Comparison of ENCODE assay signal across 19 cellular contexts in the genomic region with DNA sequence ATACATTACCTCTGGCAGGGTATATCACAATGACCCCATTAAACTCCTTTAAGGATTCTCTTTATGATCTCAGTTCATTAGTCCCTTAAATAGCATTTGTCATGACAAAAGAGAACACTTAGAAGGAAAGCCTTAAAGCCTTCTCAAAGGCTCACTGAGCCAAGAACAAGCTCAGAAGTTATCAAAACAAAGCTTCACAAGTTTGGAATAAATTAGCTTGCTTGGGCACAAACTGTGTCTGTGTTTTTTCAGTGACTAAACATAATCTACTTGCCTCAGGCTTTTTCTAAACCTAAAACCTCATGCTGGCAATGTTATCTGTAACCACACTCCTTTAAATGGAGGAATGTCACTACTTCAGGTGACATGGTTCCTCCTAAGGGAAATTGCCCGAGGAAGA.
DNase-seq lines count a peak whose midpoint lies in the region; ATAC-seq and TF ChIP-seq lines count a peak whose summit lies in the region.
"Had no signal": no experiment of that assay in that cellular context is flagged by ENCODE, and none has a peak within 500 bp of the region (broad histone marks: within the 10 kb centered on the region; RNA-seq: fewer than 3 reads in every experiment).

No MANE protein-coding gene starts in this region.

- peak overlapping the region; percentile 60; the same call in 1 of the 2 replicates for H3K27ac Mint-ChIP-seq in WTC11
- H3K27ac Mint-ChIP-seq: CD8-positive, alpha-beta T cell; stimulated activated memory B cell treated with anti-CD40 and anti-IgM and Interleukin-4, amounts not matched to agents 10 μg/mL and 1 μg/mL and 100 μg/mL, for 72 hours had no signal

- no peaks in the 10 kb centered on the region for H3K27me3 ChIP-seq in HUES6 (ENCODE audit: control insufficient read depth, insufficient read depth, low read length)
- H3K27me3 ChIP-seq: cardiac muscle cell, heart right ventricle had no signal

- no peaks in the 10 kb centered on the region for H3K36me3 ChIP-seq in HUES6 (ENCODE audit: control insufficient read depth, insufficient read depth, low read length)
- H3K36me3 ChIP-seq: cardiac muscle cell, heart right ventricle, thoracic aorta had no signal

- no peak overlapping the region for H3K4me3 ChIP-seq in HUES6 (ENCODE audit: low read depth, low read length)
- H3K4me3 ChIP-seq: cardiac muscle cell, heart right ventricle, skin epidermis, thoracic aorta had no signal

- CTCF ChIA-PET in WTC11 (lab: Charles Lee), result no interaction called here

- peaks cover 17% of the 10 kb centered on the region for H3K4me1 Mint-ChIP-seq in WTC11
- H3K4me1 Mint-ChIP-seq: stimulated activated memory B cell treated with anti-CD40 and anti-IgM and Interleukin-4, amounts not matched to agents 10 μg/mL and 1 μg/mL and 100 μg/mL, for 72 hours had no signal

- no peak for DNase-seq in WTC11 (ENCODE audit: low spot score)
- peak; percentile 23 for DNase-seq in iPS DF 19.7 (ENCODE audit: low read depth, low spot score)
- DNase-seq in superior temporal gyrus (ENCODE audit: extremely low spot score), result peak; percentile 38
- no peak for DNase-seq in stimulated activated naive CD4-positive, alpha-beta T cell treated with Interleukin-2 at 50 U/mL for 16 hours (lab: John Stamatoyannopoulos, UW)
- DNase-seq: activated CD4-positive, CD25-positive, alpha-beta regulatory T cell treated with anti-CD3 and anti-CD28 coated beads, Interleukin-2, amount 50 U/mL, for 72 hours; activated naive CD4-positive, alpha-beta T cell treated with Interleukin-2 at 50 U/mL for 16 hours; activated T-cell treated with anti-CD3 and anti-CD28 coated beads, Interleukin-2, amount 50 U/mL, for 4 hours; CD8-positive, alpha-beta T cell; heart right ventricle; NCI-H774; SIG-M5; stimulated activated CD4-positive, alpha-beta T cell treated with anti-CD3 and anti-CD28 coated beads, Interleukin-2, amount 100 ng/mL, for 24 hours had no signal

- H3K9me3 ChIP-seq in HUES6 (ENCODE audit: control insufficient read depth, insufficient read depth, low read depth, low read length), result 0 out of 2 replicates have a peak, but pooled peaks cover 3% of the 10 kb centered on the region
- H3K9me3 ChIP-seq: thoracic aorta had no signal

- no peak overlapping the region for H3K4me3 Mint-ChIP-seq in WTC11
- H3K4me3 Mint-ChIP-seq: activated T-cell treated with anti-CD3 and anti-CD28 coated beads, Interleukin-2, amount 50 U/mL, for 4 hours; CD8-positive, alpha-beta T cell; stimulated activated memory B cell treated with anti-CD40 and anti-IgM and Interleukin-4, amounts not matched to agents 10 μg/mL and 1 μg/mL and 100 μg/mL, for 72 hours had no signal

- peaks cover 7% of the 10 kb centered on the region for H3K36me3 Mint-ChIP-seq in WTC11
- H3K36me3 Mint-ChIP-seq: CD8-positive, alpha-beta T cell; stimulated activated memory B cell treated with anti-CD40 and anti-IgM and Interleukin-4, amounts not matched to agents 10 μg/mL and 1 μg/mL and 100 μg/mL, for 72 hours had no signal

- peak; percentile 82 for ATAC-seq in WTC11
- ATAC-seq in HG03520 (IDR thresholded peaks at IDR 0.05; ENCODE audit: unreplicated experiment), result no peak
- ATAC-seq in HG03139 (IDR thresholded peaks at IDR 0.05; ENCODE audit: unreplicated experiment), result no peak
- ATAC-seq: activated T-cell treated with anti-CD3 and anti-CD28 coated beads, Interleukin-2, amount 50 U/mL, for 4 hours; CD8-positive, alpha-beta T cell; heart right ventricle; stimulated activated memory B cell treated with anti-CD40 and anti-IgM and Interleukin-4, amounts not matched to agents 10 μg/mL and 1 μg/mL and 100 μg/mL, for 72 hours had no signal

- H3K27me3 Mint-ChIP-seq in WTC11 (ENCODE audit: low read depth), result peaks cover 37% of the 10 kb centered on the region
- H3K27me3 Mint-ChIP-seq: stimulated activated memory B cell treated with anti-CD40 and anti-IgM and Interleukin-4, amounts not matched to agents 10 μg/mL and 1 μg/mL and 100 μg/mL, for 72 hours had no signal

- H3K27ac ChIP-seq in HUES6 (ENCODE audit: low read depth, low read length), result peak overlapping the region; percentile 69; the same call in 1 of the 2 replicates
- H3K27ac ChIP-seq: cardiac muscle cell, heart right ventricle, skin epidermis, thoracic aorta had no signal

- peaks cover 16% of the 10 kb centered on the region for H3K9me3 Mint-ChIP-seq in WTC11

- POLR2A ChIA-PET in WTC11 (lab: Charles Lee), result interaction anchor here (0.6 kb wide), 1 partner anchor 27 kb away, joined by 4 read pairs; no protein-coding TSS in a partner anchor

- TF ChIP-seq CTCF in WTC11 (IDR thresholded peaks at IDR 0.05), result no peak

- H3K9ac ChIP-seq in HUES6 (ENCODE audit: low read length), result no peak overlapping the region

- H3K4me1 ChIP-seq in HUES6 (ENCODE audit: control insufficient read depth, insufficient read depth, low read length), result peaks cover 18% of the 10 kb centered on the region
- H3K4me1 ChIP-seq: heart right ventricle had no signal

TF ChIP-seq in WTC11, 78 proteins besides CTCF, POLR2A, EP300 and RAD21:
- TF ChIP-seq ELF4 (CRISPR knock-in tag; IDR thresholded peaks at IDR 0.05; ENCODE audit: low read depth) (no peak), SMAD4 (CRISPR knock-in tag; IDR thresholded peaks at IDR 0.05) (no peak), ATF1 (CRISPR knock-in tag; IDR thresholded peaks at IDR 0.05) (no peak)

Comparison
In these comparisons a context has a peak if more than half of its experiments do, and no peak if none do; other contexts are left out.
1. DNase-seq: peak in iPS DF 19.7 (single experiment) and superior temporal gyrus (single experiment); none in WTC11 (single experiment) and stimulated activated naive CD4-positive, alpha-beta T cell treated with Interleukin-2 at 50 U/mL for 16 hours (single experiment).